ENCODE assay signal across 1 cellular context in genomic region chr7:91694221-91694856, GRCh38.
TF ChIP-seq lines count a peak whose summit lies in the region.

No MANE protein-coding gene starts in this region.

TF ChIP-seq in H1, 55 proteins besides CTCF, POLR2A, EP300 and RAD21 (continued from another document):
- TF ChIP-seq NRF1 (IDR thresholded peaks at IDR 0.05; ENCODE audit: low read depth, low read length) = no peak
- no peak for TF ChIP-seq JUN (IDR thresholded peaks at IDR 0.05; ENCODE audit: low read depth, low read length)
TF ChIP-seq in H1: peak in this region for 0.
